In the genomic region with DNA sequence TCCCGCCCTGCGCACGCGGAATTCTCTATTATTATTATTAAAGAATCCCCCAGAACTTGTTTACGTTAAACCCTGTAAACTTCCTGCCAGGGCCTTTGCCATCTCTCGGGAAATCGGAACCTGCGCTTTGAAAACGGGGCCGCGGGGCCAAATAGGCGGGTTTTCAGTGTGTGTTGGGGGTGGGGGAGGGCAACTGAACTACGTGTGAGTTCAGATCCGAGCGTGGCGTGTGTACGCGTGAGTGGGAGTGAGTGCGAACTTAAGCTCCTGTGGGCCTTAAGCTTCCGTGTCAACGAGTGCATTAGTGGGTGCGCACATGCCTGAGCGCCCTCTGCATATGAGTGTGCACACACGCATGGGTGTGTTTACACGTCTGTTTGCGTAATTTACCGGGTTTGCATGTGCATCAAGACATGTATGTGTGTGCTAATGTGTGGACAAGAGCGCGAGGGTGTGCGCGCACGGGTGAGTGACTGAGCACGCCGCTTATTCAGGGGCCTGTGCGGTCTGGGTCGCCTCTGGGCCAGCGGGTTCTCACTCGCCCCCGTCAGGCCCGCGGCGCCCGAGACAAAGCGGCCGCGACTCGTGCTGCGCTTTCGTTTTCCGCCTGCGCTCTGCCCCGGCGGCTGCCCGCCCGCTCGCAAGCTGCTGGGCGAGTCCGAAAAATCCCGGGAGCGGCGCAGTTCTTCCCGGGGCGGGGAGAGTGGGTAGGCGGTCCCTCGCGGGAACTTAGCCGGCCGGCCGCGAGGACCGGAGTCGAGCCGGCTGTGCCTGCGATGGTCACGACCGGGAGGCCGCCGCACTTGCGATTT, we compare ENCODE assay signal across 8 cellular contexts. TPM values are rescaled to one million over a fixed set of nuclear protein-coding genes. Genes with fewer than 3 reads are reported as not detected.
DNase-seq lines count a peak whose midpoint lies in the region; ATAC-seq and TF ChIP-seq lines count a peak whose summit lies in the region.

No MANE protein-coding gene starts in this region.

- no peak overlapping the region for H3K27ac ChIP-seq in A673 (ENCODE audit: low read depth, low read length, poor library complexity, severe bottlenecking)

- peaks cover 9% of the 10 kb centered on the region for H3K4me1 ChIP-seq in A673 (ENCODE audit: insufficient read depth, low read length, poor library complexity, severe bottlenecking)

- intact Hi-C loops in A673 (cut with micrococcal nuclease; ENCODE audit: unreplicated experiment): no loop called here
- intact Hi-C loops in activated CD4-positive, alpha-beta memory T cell treated with anti-CD3 and anti-CD28 coated beads for 36 hours (cut with micrococcal nuclease): loop anchor here (5.0 to 10.0 kb wide), 2 partner anchors 58 to 224 kb away; a partner anchor contains a TSS

- TF ChIP-seq CTCF in A673 (conservative IDR thresholded peaks at IDR 0.05; ENCODE audit: low read depth, low read length) (no peak), progenitor cell of endocrine pancreas (IDR thresholded peaks at IDR 0.05; ENCODE audit: unreplicated experiment) (no peak)

- DNase-seq in A673 (ENCODE audit: low spot score): peak; percentile 36
- peak; percentile 75 for DNase-seq in H4 (ENCODE audit: low spot score)
- no peak for DNase-seq in activated CD4-positive, alpha-beta memory T cell treated with anti-CD3 and anti-CD28 coated beads for 36 hours
- DNase-seq in glomerular visceral epithelial cell (ENCODE audit: extremely low spot score): peak; percentile 24
- no peak for DNase-seq in progenitor cell of endocrine pancreas (ENCODE audit: low spot score, unreplicated experiment)
- DNase-seq in COLO829 (ENCODE audit: low spot score): no peak
- no peak for DNase-seq in NCI-H2081 (lab: John Stamatoyannopoulos, UW)

- POLR2A ChIA-PET in A673 (lab: Charles Lee; ENCODE audit: low non-redundant PET): no interaction called here
- POLR2A ChIA-PET in activated CD4-positive, alpha-beta memory T cell treated with anti-CD3 and anti-CD28 coated beads for 36 hours (lab: Charles Lee): no interaction called here

- CTCF ChIA-PET in A673 (lab: Charles Lee): no interaction called here
- CTCF ChIA-PET in activated CD4-positive, alpha-beta memory T cell treated with anti-CD3 and anti-CD28 coated beads for 36 hours (lab: Charles Lee): no interaction called here

- no peaks in the 10 kb centered on the region for H3K9me3 ChIP-seq in A673 (ENCODE audit: low read depth, low read length, poor library complexity, severe bottlenecking)

- H3K27me3 ChIP-seq in A673 (replicated peaks; ENCODE audit: insufficient read depth, low read depth, low read length, poor library complexity): peaks cover 100% of the 10 kb centered on the region

- ATAC-seq in GM19351 (IDR thresholded peaks at IDR 0.05; ENCODE audit: unreplicated experiment): no peak

- H3K27me3 Mint-ChIP-seq in activated CD4-positive, alpha-beta memory T cell treated with anti-CD3 and anti-CD28 coated beads for 36 hours: peaks cover 64% of the 10 kb centered on the region
- peaks cover 74% of the 10 kb centered on the region for H3K27me3 Mint-ChIP-seq in progenitor cell of endocrine pancreas

- BruUV-seq in A673 (replicated peaks; lab: Mats Ljungman, UMichigan): no TSS peak

- peak overlapping the region; percentile 33 for H3K4me3 ChIP-seq in A673 (ENCODE audit: low read depth, low read length, poor library complexity, severe bottlenecking)

- no peaks in the 10 kb centered on the region for H3K9me3 Mint-ChIP-seq in activated CD4-positive, alpha-beta memory T cell treated with anti-CD3 and anti-CD28 coated beads for 36 hours
- H3K9me3 Mint-ChIP-seq in progenitor cell of endocrine pancreas (ENCODE audit: low read depth): no peaks in the 10 kb centered on the region

- H3K36me3 ChIP-seq in A673 (ENCODE audit: insufficient read depth, low read length, poor library complexity, severe bottlenecking): no peaks in the 10 kb centered on the region

- peaks cover 3% of the 10 kb centered on the region for H3K36me3 Mint-ChIP-seq in activated CD4-positive, alpha-beta memory T cell treated with anti-CD3 and anti-CD28 coated beads for 36 hours
- H3K36me3 Mint-ChIP-seq in progenitor cell of endocrine pancreas (ENCODE audit: insufficient read depth): no peaks in the 10 kb centered on the region

- H3K4me3 Mint-ChIP-seq in activated CD4-positive, alpha-beta memory T cell treated with anti-CD3 and anti-CD28 coated beads for 36 hours: peak overlapping the region; percentile 72
- peak overlapping the region; percentile 31 for H3K4me3 Mint-ChIP-seq in progenitor cell of endocrine pancreas (ENCODE audit: low read depth)

- H3K4me1 Mint-ChIP-seq in activated CD4-positive, alpha-beta memory T cell treated with anti-CD3 and anti-CD28 coated beads for 36 hours (ENCODE audit: low read depth): peaks cover 28% of the 10 kb centered on the region
- H3K4me1 Mint-ChIP-seq in progenitor cell of endocrine pancreas (ENCODE audit: low read depth): peaks cover 5% of the 10 kb centered on the region

- H3K27ac Mint-ChIP-seq in activated CD4-positive, alpha-beta memory T cell treated with anti-CD3 and anti-CD28 coated beads for 36 hours: peak overlapping the region; percentile 56
- peak overlapping the region; percentile 62 for H3K27ac Mint-ChIP-seq in progenitor cell of endocrine pancreas

RNA-seq across cellular contexts. Expression of a gene that starts 1.2 kb away (rescaled TPM):
- total RNA-seq in A673 (2021): not detected in 2 replicates
- 12.3 and 20.2 TPM in 2 replicates for total RNA-seq in H4 (2014; rRNA removed; shearing (Covaris generic))
- total RNA-seq in activated CD4-positive, alpha-beta memory T cell treated with anti-CD3 and anti-CD28 coated beads for 36 hours: not detected
- not detected in 2 replicates for total RNA-seq in progenitor cell of endocrine pancreas

RNA-seq across cellular contexts. Expression of a gene that starts 45.9 kb away (rescaled TPM):
- total RNA-seq in A673 (2021): 26.5 and 27.5 TPM in 2 replicates
- 9.6 and 10.0 TPM in 2 replicates for total RNA-seq in H4 (2014; rRNA removed; shearing (Covaris generic))
- 10 to 100 TPM; 17.9 to 19.0 TPM for total RNA-seq in activated CD4-positive, alpha-beta memory T cell treated with anti-CD3 and anti-CD28 coated beads for 36 hours
- 21.8 and 22.8 TPM in 2 replicates for total RNA-seq in progenitor cell of endocrine pancreas

RNA-seq across cellular contexts. Expression of a gene that starts 57.5 kb away (rescaled TPM):
- total RNA-seq in A673 (2021) (0.13 and 0.34 TPM in 2 replicates), progenitor cell of endocrine pancreas (0.11 TPM in 1 of 2 replicates, not detected in the other)
- total RNA-seq in H4 (2014; rRNA removed; shearing (Covaris generic)): 0.12 and 0.60 TPM in 2 replicates
- total RNA-seq in activated CD4-positive, alpha-beta memory T cell treated with anti-CD3 and anti-CD28 coated beads for 36 hours: not detected

Comparison
In these comparisons a context has a peak if more than half of its experiments do, and no peak if none do; other contexts are left out.
1. DNase-seq: peak in A673 (single experiment), H4 (single experiment) and glomerular visceral epithelial cell (single experiment); none in activated CD4-positive, alpha-beta memory T cell treated with anti-CD3 and anti-CD28 coated beads for 36 hours (single experiment), progenitor cell of endocrine pancreas (single experiment), COLO829 (single experiment) and NCI-H2081 (0 of 2).
2. RNA of a gene that starts 1.2 kb away (total RNA-seq): 12.3 to 20.2 TPM in H4; not detected in A673, not detected in activated CD4-positive, alpha-beta memory T cell treated with anti-CD3 and anti-CD28 coated beads for 36 hours and not detected in progenitor cell of endocrine pancreas; every median in the first group is over 10 times any median in the second.